In the genomic region with DNA sequence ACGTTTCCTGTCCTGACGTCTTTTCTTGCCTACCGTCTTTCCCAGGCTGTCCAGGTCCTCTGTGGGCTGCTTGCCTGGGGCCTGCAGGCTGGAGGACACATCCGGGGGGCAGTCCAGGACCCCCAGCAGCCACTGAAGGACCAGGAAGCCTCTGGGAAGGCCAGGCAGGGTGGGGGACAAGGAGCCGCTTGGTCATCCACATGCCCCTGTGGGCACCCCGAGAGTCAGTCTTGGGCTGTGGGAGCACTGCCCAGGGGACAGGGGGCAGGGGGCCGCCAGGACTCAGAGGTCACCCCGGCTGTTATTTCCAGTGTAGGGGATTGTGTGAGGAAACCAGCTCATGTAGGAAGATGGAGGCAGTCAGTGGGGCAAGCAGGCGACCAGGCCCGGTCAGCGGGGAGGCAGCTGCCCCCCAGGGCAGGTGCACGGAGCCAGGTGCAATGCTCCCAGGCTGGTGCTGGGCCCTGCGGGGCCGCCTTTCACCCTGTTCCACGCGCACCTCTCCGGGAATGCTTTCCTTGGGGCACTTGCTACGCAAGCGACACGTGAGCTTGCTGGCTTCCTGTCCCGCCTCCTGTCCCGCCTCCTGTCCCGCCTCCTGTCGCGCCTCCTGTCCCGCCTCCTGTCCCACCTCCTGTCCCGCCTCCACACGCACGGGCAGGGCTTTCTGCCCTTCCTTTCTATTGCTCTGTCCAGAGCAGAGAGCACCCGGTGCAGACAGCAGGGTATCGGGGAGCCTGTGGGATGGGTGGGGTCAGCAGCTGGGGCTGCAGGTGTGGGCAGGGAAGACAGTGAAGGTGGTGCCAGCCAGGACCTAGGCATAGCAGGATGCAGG, we compare ENCODE assay signal across 8 cellular contexts. TPM values are rescaled to one million over a fixed set of nuclear protein-coding genes. Genes with fewer than 3 reads are reported as not detected.
A peak's percentile ranks its signal among the peaks of the same experiment; 100 is the strongest.
DNase-seq lines count a peak whose midpoint lies in the region; ATAC-seq and TF ChIP-seq lines count a peak whose summit lies in the region.

No MANE protein-coding gene starts in this region.

- H3F3A ChIP-seq in neural cell (ENCODE audit: insufficient read depth, low read length, poor library complexity, severe bottlenecking), result no peaks in the 10 kb centered on the region

- H3K79me2 ChIP-seq in neural cell (replicated peaks; ENCODE audit: insufficient read depth, low read length), result no peaks in the 10 kb centered on the region

- CTCF ChIA-PET in CD4-positive, alpha-beta T cell (lab: Charles Lee), result no interaction called here

- H2AFZ ChIP-seq in neural cell (ENCODE audit: low read depth, low read length), result peak overlapping the region; percentile 33

- POLR2A ChIA-PET in CD4-positive, alpha-beta T cell (lab: Charles Lee), result interaction anchor here (0.7 to 1.8 kb wide), 5 partner anchors 9 to 233 kb away, joined by 3 to 21 read pairs (median 3); partner anchors contain the start of gene TOLLIP

- H3K27ac ChIP-seq in CD4-positive, alpha-beta T cell (ENCODE audit: low read depth, low read length), result peak overlapping the region; percentile 75
- peak overlapping the region; percentile 42 for H3K27ac ChIP-seq in neural cell (ENCODE audit: low read length)

- no peaks in the 10 kb centered on the region for H3K9me2 ChIP-seq in neural cell (ENCODE audit: insufficient read depth, low read length)

- H3K4me3 ChIP-seq in LNCaP clone FGC (ENCODE audit: low read depth, low read length) (peak overlapping the region; percentile 75), fibroblast of villous mesenchyme (ENCODE audit: low read depth, low read length) (peak overlapping the region; percentile 46), neural cell (ENCODE audit: low read length) (peak overlapping the region; percentile 63)

- no peaks in the 10 kb centered on the region for H3K36me3 ChIP-seq in neural cell (ENCODE audit: insufficient read depth, low read length)

- H3K4me1 Mint-ChIP-seq in CD4-positive, alpha-beta T cell (ENCODE audit: low read depth), result peaks cover 12% of the 10 kb centered on the region

- peak overlapping the region; percentile 86 for H3K27ac Mint-ChIP-seq in CD4-positive, alpha-beta T cell

- no peaks in the 10 kb centered on the region for H4K20me1 ChIP-seq in neural cell (ENCODE audit: insufficient read depth)

- ATAC-seq in CD4-positive, alpha-beta T cell (ENCODE audit: poor library complexity), result peak; percentile 90
- ATAC-seq in GM21423 (IDR thresholded peaks at IDR 0.05; ENCODE audit: unreplicated experiment), result peak; percentile 90
- peak; percentile 84 for ATAC-seq in stimulated activated naive CD8-positive, alpha-beta T cell treated with anti-CD3 and anti-CD28 coated beads, Interleukin-15, Interleukin-2, amounts not matched to agents 100 U/mL and 50 U/mL, for 24 hours

- H3K4me2 ChIP-seq in neural cell (ENCODE audit: low read length), result peak overlapping the region; percentile 19

- peak; percentile 39 for TF ChIP-seq EP300 in neural cell (conservative IDR thresholded peaks at IDR 0.05; ENCODE audit: poor library complexity, severe bottlenecking)

- no peaks in the 10 kb centered on the region for H3K27me3 ChIP-seq in CD4-positive, alpha-beta T cell (ENCODE audit: control insufficient read depth, insufficient read depth, low read length)
- no peaks in the 10 kb centered on the region for H3K27me3 ChIP-seq in neural cell (ENCODE audit: insufficient read depth, low read depth, low read length)

- H3K9me3 ChIP-seq in CD4-positive, alpha-beta T cell (ENCODE audit: control insufficient read depth, low read length), result no peaks in the 10 kb centered on the region
- no peaks in the 10 kb centered on the region for H3K9me3 ChIP-seq in neural cell (ENCODE audit: low read length)

- H3K27me3 Mint-ChIP-seq in CD4-positive, alpha-beta T cell, result no peaks in the 10 kb centered on the region

- H3K9ac ChIP-seq in neural cell (ENCODE audit: low read length), result peak overlapping the region; percentile 62

- TF ChIP-seq RAD21 in neural cell (conservative IDR thresholded peaks at IDR 0.05), result no peak

- no peak for TF ChIP-seq CTCF in CD4-positive, alpha-beta T cell (IDR thresholded peaks at IDR 0.05)
- no peak for TF ChIP-seq CTCF in LNCaP clone FGC (IDR thresholded peaks at IDR 0.05; ENCODE audit: control insufficient read depth, extremely low read depth, insufficient read depth)
- TF ChIP-seq CTCF in fibroblast of villous mesenchyme (IDR thresholded peaks at IDR 0.05; ENCODE audit: insufficient read depth, low read depth, low read length), result no peak
- TF ChIP-seq CTCF in neural cell (IDR thresholded peaks at IDR 0.05; ENCODE audit: poor library complexity, severe bottlenecking), result no peak

- peak overlapping the region; percentile 86 for H3K4me3 Mint-ChIP-seq in CD4-positive, alpha-beta T cell

- DNase-seq in CD4-positive, alpha-beta T cell, result peak; percentile 79 to 88 (median 85)
- DNase-seq in LNCaP clone FGC (ENCODE audit: low read depth), result peak; percentile 75
- DNase-seq in SHP77 treated with DMSO at 0.1 percent for 48 hours (lab: John Stamatoyannopoulos, UW), result peak; percentile 8
- DNase-seq in activated gamma-delta T cell treated with Interleukin-2 at 50 U/mL for 16 hours, result peak; percentile 83
- DNase-seq in fibroblast of villous mesenchyme (ENCODE audit: low read depth), result peak; percentile 86
- peak; percentile 92 for DNase-seq in stimulated activated naive CD8-positive, alpha-beta T cell treated with anti-CD3 and anti-CD28 coated beads, Interleukin-15, Interleukin-2, amounts not matched to agents 100 U/mL and 50 U/mL, for 24 hours

- no peaks in the 10 kb centered on the region for H3K36me3 Mint-ChIP-seq in CD4-positive, alpha-beta T cell (ENCODE audit: low read depth)

- H3K9me3 Mint-ChIP-seq in CD4-positive, alpha-beta T cell, result no peaks in the 10 kb centered on the region

- intact Hi-C loops in CD4-positive, alpha-beta T cell (cut with DNase I, micrococcal nuclease), result loop anchor here in 1 of 2 experiments (1.0 to 10.0 kb wide), 4 partner anchors 121 to 1112 kb away; partner anchors contain the start of genes CD81, POLR2L and TSPAN4

TF ChIP-seq in neural cell, 6 proteins besides CTCF, POLR2A, EP300 and RAD21:
- TF ChIP-seq POLR2AphosphoS5 (IDR thresholded peaks at IDR 0.05) (peak; percentile 63), MXI1 (conservative IDR thresholded peaks at IDR 0.05; ENCODE audit: poor library complexity, severe bottlenecking) (peak; percentile 55), TAF1 (IDR thresholded peaks at IDR 0.05; ENCODE audit: low read depth) (no peak)

RNA-seq across cellular contexts. Expression of gene MUC5B, which starts 39.5 kb away (rescaled TPM):
- total RNA-seq in CD4-positive, alpha-beta T cell, result not detected
- not detected in 2 replicates for total RNA-seq in fibroblast of villous mesenchyme
- polyA plus RNA-seq in neural cell, result not detected in 2 replicates
- polyA minus RNA-seq in neural cell, result not detected in 2 replicates

RNA-seq across cellular contexts. Expression of gene TOLLIP, which starts 47.0 kb away (rescaled TPM):
- 10 to 100 TPM; 38.9 to 41.0 TPM for total RNA-seq in CD4-positive, alpha-beta T cell
- 27.2 and 29.3 TPM in 2 replicates for total RNA-seq in fibroblast of villous mesenchyme
- 24.1 and 31.4 TPM in 2 replicates for polyA plus RNA-seq in neural cell
- 23.5 and 35.5 TPM in 2 replicates for polyA minus RNA-seq in neural cell

Comparison
In these comparisons a context has a peak if more than half of its experiments do, and no peak if none do; other contexts are left out.
1. Peak in every context shown above with its lines: DNase-seq, ATAC-seq, H3K4me3 ChIP-seq and H3K27ac ChIP-seq.
2. DNase-seq: peak in every context shown above with its lines; median percentile 92 in stimulated activated naive CD8-positive, alpha-beta T cell treated with anti-CD3 and anti-CD28 coated beads, Interleukin-15, Interleukin-2, amounts not matched to agents 100 U/mL and 50 U/mL, for 24 hours; 86 in fibroblast of villous mesenchyme; 85 in CD4-positive, alpha-beta T cell; 83 in activated gamma-delta T cell treated with Interleukin-2 at 50 U/mL for 16 hours; 75 in LNCaP clone FGC; 8 in SHP77 treated with DMSO at 0.1 percent for 48 hours.